In the genomic region with DNA sequence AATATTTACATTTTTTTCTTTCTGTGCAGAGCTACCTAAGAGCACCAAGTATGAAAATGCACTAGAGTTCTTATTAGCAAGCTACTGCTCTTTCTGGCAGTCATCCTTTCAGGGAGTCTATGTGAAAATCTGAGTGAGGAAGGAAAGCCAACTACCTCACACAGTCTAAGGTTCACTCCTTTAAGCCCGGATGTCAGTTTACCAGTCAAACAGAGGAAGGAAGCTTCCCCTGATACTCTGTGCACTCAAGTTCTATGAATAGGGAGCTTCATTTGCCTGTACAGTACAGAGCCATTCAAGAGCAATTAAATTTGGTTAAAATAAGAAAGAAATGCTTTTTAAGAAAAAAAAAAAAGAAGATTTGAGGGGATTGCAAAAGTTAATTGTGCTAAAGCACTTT, we compare ENCODE assay signal across 27 cellular contexts. TPM values are rescaled to one million over a fixed set of nuclear protein-coding genes. Genes with fewer than 3 reads are reported as not detected.
"Had no signal": no experiment of that assay in that cellular context is flagged by ENCODE, and none has a peak within 500 bp of the region (broad histone marks: within the 10 kb centered on the region; RNA-seq: fewer than 3 reads in every experiment).

No MANE protein-coding gene starts in this region.

- H3K4me3 ChIP-seq: dorsolateral prefrontal cortex, gastrocnemius medialis, pancreas, prostate gland, smooth muscle cell, stomach, thyroid gland, upper lobe of left lung, vagina had no signal

- H3K27ac ChIP-seq: dorsolateral prefrontal cortex, gastrocnemius medialis, pancreas, prostate gland, stomach, thyroid gland, upper lobe of left lung, vagina had no signal

- DNase-seq: activated B cell treated with CpG ODN at 0.5 μM for 24 hours; activated CD4-positive, alpha-beta T cell treated with anti-CD3 and anti-CD28 coated beads for 36 hours; activated CD8-positive, alpha-beta memory T cell treated with anti-CD3 and anti-CD28 coated beads, Interleukin-2, amount 10 ng/mL, durations not matched to agents 7 days and 5 days; activated CD8-positive, alpha-beta T cell treated with anti-CD3 and anti-CD28 coated beads, Interleukin-2, amount 10 ng/mL, durations not matched to agents 7 days and 5 days; activated T-cell treated with anti-CD3 and anti-CD28 coated beads, Interleukin-2, amount 50 U/mL, for 48 hours; dorsolateral prefrontal cortex; effector memory CD4-positive, alpha-beta T cell; gastrocnemius medialis; hypothalamus; immature natural killer cell; naive thymus-derived CD8-positive, alpha-beta T cell; nucleus accumbens; pancreas; retina; stimulated activated CD4-positive, alpha-beta T cell treated with anti-CD3 and anti-CD28 coated beads, Interleukin-1b, Interleukin-23, amount 100 ng/mL, for 48 hours; stimulated activated CD4-positive, alpha-beta T cell treated with anti-CD3 and anti-CD28 coated beads, Interleukin-4, amount 100 ng/mL, for 4 hours; stimulated activated CD8-positive, alpha-beta memory T cell treated with anti-CD3 and anti-CD28 coated beads, Interleukin-4, amount 100 ng/mL, for 48 hours; stimulated activated naive B cell treated with anti-CD40 and anti-IgM and Interleukin-4, amounts not matched to agents 10 μg/mL and 1 μg/mL and 100 μg/mL, for 72 hours; stomach; T-helper 2 cell; thyroid gland; upper lobe of left lung had no signal

- ATAC-seq: activated CD4-positive, alpha-beta T cell treated with anti-CD3 and anti-CD28 coated beads for 36 hours; activated CD8-positive, alpha-beta memory T cell treated with anti-CD3 and anti-CD28 coated beads, Interleukin-2, amount 10 ng/mL, durations not matched to agents 7 days and 5 days; activated CD8-positive, alpha-beta T cell treated with anti-CD3 and anti-CD28 coated beads, Interleukin-2, amount 10 ng/mL, durations not matched to agents 7 days and 5 days; activated naive CD4-positive, alpha-beta T cell treated with anti-CD3 and anti-CD28 coated beads, Interleukin-2, amount 50 U/mL, for 72 hours; gastrocnemius medialis; naive thymus-derived CD8-positive, alpha-beta T cell; pancreas; stimulated activated naive B cell treated with anti-CD40 and anti-IgM and Interleukin-4, amounts not matched to agents 10 μg/mL and 1 μg/mL and 100 μg/mL, for 72 hours had no signal

RNA-seq across cellular contexts. Expression of gene COL11A1, which starts 6.9 kb away (rescaled TPM):
- total RNA-seq: activated B cell treated with CpG ODN at 0.5 μM for 24 hours; activated CD4-positive, alpha-beta T cell treated with anti-CD3 and anti-CD28 coated beads for 36 hours; activated CD8-positive, alpha-beta memory T cell treated with anti-CD3 and anti-CD28 coated beads, Interleukin-2, amount 10 ng/mL, durations not matched to agents 7 days and 5 days; activated CD8-positive, alpha-beta T cell treated with anti-CD3 and anti-CD28 coated beads, Interleukin-2, amount 10 ng/mL, durations not matched to agents 7 days and 5 days; activated naive CD4-positive, alpha-beta T cell treated with anti-CD3 and anti-CD28 coated beads, Interleukin-2, amount 50 U/mL, for 72 hours; activated T-helper 2 cell treated with anti-CD3 and anti-CD28 coated beads, Interferon-gamma antibody, Interleukin-2, Interleukin-4, amounts not matched to agents 10 μg/mL and 5 μg/mL and 100 μg/mL, durations not matched to agents 14 hours and 24 hours and 36 hours; naive thymus-derived CD8-positive, alpha-beta T cell; vagina had no signal
